8 cellular contexts compared by ENCODE assay signal in the genomic region with DNA sequence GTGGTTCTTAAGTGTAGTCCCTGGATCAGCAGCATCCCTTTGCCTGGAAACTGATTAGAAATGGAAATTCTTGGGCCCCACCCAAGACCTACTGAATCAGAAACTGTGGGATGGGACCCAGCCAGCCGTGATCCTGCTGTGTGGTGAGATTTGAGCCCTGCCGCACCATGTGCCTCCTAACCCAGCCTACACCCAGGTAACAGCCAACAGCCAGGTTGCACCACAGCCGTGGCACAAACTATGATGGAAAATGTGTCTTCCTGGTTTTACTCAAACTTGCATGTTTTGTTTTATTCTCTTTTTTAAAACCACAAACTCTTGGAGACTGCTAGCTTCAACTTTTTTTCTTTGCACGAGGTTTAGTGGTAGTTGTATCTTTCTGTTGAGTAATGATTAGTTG. TPM values are rescaled to one million over a fixed set of nuclear protein-coding genes. Genes with fewer than 3 reads are reported as not detected.
DNase-seq lines count a peak whose midpoint lies in the region; ATAC-seq and TF ChIP-seq lines count a peak whose summit lies in the region.

No MANE protein-coding gene starts in this region.

- no peaks in the 10 kb centered on the region; the same call in 1 of the 2 replicates for H4K20me1 ChIP-seq in SU-DHL-6 (ENCODE audit: low read depth, low read length)

- no peak for ATAC-seq in HG03139 (IDR thresholded peaks at IDR 0.05; ENCODE audit: unreplicated experiment)

- H3K9ac ChIP-seq in SU-DHL-6 (ENCODE audit: low read length): no peak overlapping the region
- peak overlapping the region in 2 of 3 donors; percentile 60 to 75 for H3K9ac ChIP-seq in skeletal muscle tissue (ENCODE audit: low read depth in 1 of 3, low read length in 3 of 3)

- H3K9me2 ChIP-seq in SU-DHL-6 (replicated peaks; ENCODE audit: insufficient read depth, low read length): no peaks in the 10 kb centered on the region

- H3K27me3 ChIP-seq in SU-DHL-6 (ENCODE audit: low read length) (no peaks in the 10 kb centered on the region), esophagus squamous epithelium (no peaks in the 10 kb centered on the region), skeletal muscle tissue (ENCODE audit: control insufficient read depth in 3 of 3, insufficient read depth in 3 of 3, low read length in 3 of 3) (no peaks in the 10 kb centered on the region)

- H3K4me3 ChIP-seq in SU-DHL-6 (ENCODE audit: insufficient read depth, low read length, poor library complexity, severe bottlenecking) (no peak overlapping the region), esophagus squamous epithelium (peak overlapping the region in 3 of 4 donors; percentile 54 to 94 (median 61)), skeletal muscle tissue (ENCODE audit: low read length in 3 of 3) (peak overlapping the region; percentile 59 to 67 (median 67))

- peaks cover 60 to 90% (median 61%) of the 10 kb centered on the region in 3 donors for H3K4me1 ChIP-seq in esophagus squamous epithelium
- peaks cover 73 to 82% (median 78%) of the 10 kb centered on the region in 3 donors for H3K4me1 ChIP-seq in skeletal muscle tissue (ENCODE audit: control insufficient read depth in 3 of 3, insufficient read depth in 3 of 3, low read length in 3 of 3)

- intact Hi-C loops in esophagus squamous epithelium (cut with DNase I): loop anchor here (10.0 kb wide), 1 partner anchor 82 kb away; no protein-coding TSS in a partner anchor

- DNase-seq in EH (ENCODE audit: low read depth): peak; percentile 65
- DNase-seq in esophagus squamous epithelium (lab: John Stamatoyannopoulos, UW): no peak
- no peak for DNase-seq in NCI-H510A (lab: John Stamatoyannopoulos, UW)
- no peak for DNase-seq in middle frontal gyrus (ENCODE audit: extremely low spot score, low spot score)
- no peak for DNase-seq in dedifferentiated amniotic fluid mesenchymal stem cell (ENCODE audit: extremely low spot score)

- H3K79me2 ChIP-seq in SU-DHL-6 (ENCODE audit: insufficient read depth, low read length): no peaks in the 10 kb centered on the region

- H3K27ac ChIP-seq in SU-DHL-6 (ENCODE audit: low read depth, low read length): no peak overlapping the region
- peak overlapping the region; percentile 19 to 92 (median 86) for H3K27ac ChIP-seq in esophagus squamous epithelium
- peak overlapping the region; percentile 86 for H3K27ac ChIP-seq in skeletal muscle tissue (ENCODE audit: low read depth, low read length)

- H3K36me3 ChIP-seq in SU-DHL-6 (ENCODE audit: low read length): no peaks in the 10 kb centered on the region
- H3K36me3 ChIP-seq in esophagus squamous epithelium: peaks cover 0 to 12% (median 0%) of the 10 kb centered on the region in 3 donors
- peaks cover 0 to 3% (median 0%) of the 10 kb centered on the region in 3 donors for H3K36me3 ChIP-seq in skeletal muscle tissue (ENCODE audit: control insufficient read depth in 3 of 3, insufficient read depth in 3 of 3, low read length in 3 of 3)

- H3K9me3 ChIP-seq in SU-DHL-6 (ENCODE audit: insufficient read depth, low read length) (no peaks in the 10 kb centered on the region), esophagus squamous epithelium (no peaks in the 10 kb centered on the region), skeletal muscle tissue (ENCODE audit: control insufficient read depth in 3 of 3, low read length in 3 of 3) (no peaks in the 10 kb centered on the region)

- H3F3A ChIP-seq in SU-DHL-6 (ENCODE audit: insufficient read depth): peaks cover 6% of the 10 kb centered on the region; the same call in 1 of the 2 replicates

- no peak for TF ChIP-seq POLR2A in esophagus squamous epithelium (IDR thresholded peaks at IDR 0.05)

- peak overlapping the region; percentile 22 for H3K4me2 ChIP-seq in SU-DHL-6 (ENCODE audit: low read depth, low read length, poor library complexity, severe bottlenecking)

- H2AFZ ChIP-seq in SU-DHL-6 (ENCODE audit: low read depth, low read length, severe bottlenecking): no peak overlapping the region

- TF ChIP-seq CTCF in SU-DHL-6 (IDR thresholded peaks at IDR 0.05; ENCODE audit: insufficient read depth, low read length, poor library complexity, severe bottlenecking) (no peak), esophagus squamous epithelium (IDR thresholded peaks at IDR 0.05) (no peak)

- 17 to 20% methylated on average over 3 to 4 of the region's 4 CpGs for WGBS in esophagus squamous epithelium, 2 donors

RNA-seq across cellular contexts. Expression of a gene that starts 2.6 kb away (rescaled TPM):
- total RNA-seq in esophagus squamous epithelium: 10 to 100 TPM in 2 of 4 donors, 1 to 10 TPM in 2; 8.5 to 18.9 (median 11.3) TPM
- total RNA-seq in skeletal muscle tissue: 16.2 TPM
